In the genomic region with DNA sequence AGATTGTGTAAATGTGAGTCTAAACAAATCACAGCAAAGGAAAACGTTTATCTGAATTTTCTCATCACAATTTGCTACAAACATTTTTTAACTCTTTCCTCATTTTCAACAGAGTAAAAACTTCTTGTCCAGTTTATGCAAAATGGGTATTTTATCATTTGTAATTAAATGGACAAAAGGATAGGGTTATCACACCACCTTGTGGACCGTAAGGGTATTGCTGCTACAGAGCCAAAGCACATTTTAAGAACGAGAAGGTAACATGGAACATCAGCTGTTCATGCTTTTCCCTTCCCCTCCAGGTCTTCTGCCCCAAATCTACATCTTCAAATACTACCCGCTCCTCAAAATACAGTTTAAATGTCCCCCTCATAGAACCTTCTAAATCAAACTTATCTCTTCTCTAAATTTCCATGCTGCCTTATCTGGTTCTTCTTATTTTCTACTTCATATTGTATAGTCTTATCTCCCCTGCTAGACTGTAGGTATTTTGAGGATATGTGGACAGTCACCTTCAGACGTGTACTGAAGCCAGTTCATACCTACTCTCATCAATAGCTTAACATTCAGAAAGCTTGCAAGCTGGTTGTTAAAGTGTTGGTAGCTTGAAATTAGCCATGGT, we compare ENCODE assay signal across 8 cellular contexts. TPM values are rescaled to one million over a fixed set of nuclear protein-coding genes. Genes with fewer than 3 reads are reported as not detected.
A peak's percentile ranks its signal among the peaks of the same experiment; 100 is the strongest.
DNase-seq lines count a peak whose midpoint lies in the region; ATAC-seq and TF ChIP-seq lines count a peak whose summit lies in the region.

No MANE protein-coding gene starts in this region.

- H3K9me3 ChIP-seq in adipocyte (ENCODE audit: control insufficient read depth, low read length), result no peaks in the 10 kb centered on the region

- peak; percentile 36 for DNase-seq in NCI-H460 (ENCODE audit: extremely low read depth, low read depth)
- peak; percentile 77 for DNase-seq in adipocyte (ENCODE audit: low read depth)
- DNase-seq in iPS-NIHi11 (ENCODE audit: low spot score), result peak; percentile 28
- peak; percentile 10 for DNase-seq in stimulated activated naive CD4-positive, alpha-beta T cell treated with Interleukin-2 at 50 U/mL for 16 hours (lab: John Stamatoyannopoulos, UW)
- DNase-seq in DMS153 (lab: John Stamatoyannopoulos, UW), result no peak

- H3K9ac ChIP-seq in adipocyte (ENCODE audit: low read length), result no peak overlapping the region

- no peaks in the 10 kb centered on the region for H3K4me1 ChIP-seq in adipocyte (ENCODE audit: control insufficient read depth, insufficient read depth, low read length)

- H3K4me3 ChIP-seq in GM12875 (ENCODE audit: low read depth, low read length) (no peak overlapping the region), adipocyte (ENCODE audit: low read length) (no peak overlapping the region)

- no peak overlapping the region for H3K27ac ChIP-seq in C4-2B

- ATAC-seq in HG02798 (IDR thresholded peaks at IDR 0.05; ENCODE audit: poor library complexity, unreplicated experiment), result peak; percentile 89

- H3K36me3 ChIP-seq in adipocyte (ENCODE audit: control insufficient read depth, insufficient read depth, low read length, severe bottlenecking), result no peaks in the 10 kb centered on the region

- H3K27me3 ChIP-seq in adipocyte (replicated peaks; ENCODE audit: control insufficient read depth, insufficient read depth, low read length), result no peaks in the 10 kb centered on the region

- TF ChIP-seq CTCF in C4-2B (conservative IDR thresholded peaks at IDR 0.05) (peak; percentile 89), GM12875 (IDR thresholded peaks at IDR 0.05; ENCODE audit: borderline replicate concordance, insufficient read depth, low read depth, low read length) (peak; percentile 78)

RNA-seq across cellular contexts. Expression of gene SETMAR, which starts 12.8 kb away (rescaled TPM):
- total RNA-seq in NCI-H460 (2014; rRNA removed; shearing (Covaris generic)), result 6.3 and 6.7 TPM in 2 replicates
- 10.2 and 11.9 TPM in 2 replicates for polyA plus RNA-seq in NCI-H460 (2014; cell fraction: nucleus; rRNA removed)
